18 cellular contexts compared by ENCODE assay signal in the genomic region with DNA sequence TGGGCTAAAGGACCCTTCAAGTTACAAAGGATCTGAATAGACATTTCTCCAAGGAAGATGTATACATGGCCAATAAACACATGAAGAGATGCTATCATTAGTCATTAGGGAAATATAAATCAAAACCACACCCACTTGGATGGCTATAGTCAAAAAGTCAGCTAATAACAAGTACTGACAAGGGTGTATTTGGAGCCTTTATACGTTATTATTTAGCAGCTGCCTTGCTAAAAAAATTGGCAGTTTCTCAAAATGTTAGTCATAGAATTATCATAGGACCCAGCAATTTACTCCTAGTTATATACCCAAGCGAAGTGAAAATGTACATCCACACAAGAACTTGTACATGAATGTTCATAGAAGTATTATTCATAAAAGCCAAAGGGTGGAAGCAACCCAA.
"Had no signal": no experiment of that assay in that cellular context is flagged by ENCODE, and none has a peak within 500 bp of the region (broad histone marks: within the 10 kb centered on the region; RNA-seq: fewer than 3 reads in every experiment).

No MANE protein-coding gene starts in this region.

- H3K27me3 ChIP-seq: ascending aorta, neural progenitor cell, suprapubic skin had no signal

- H3K4me1 ChIP-seq: ascending aorta, neural progenitor cell, parathyroid adenoma, suprapubic skin had no signal

- H3K36me3 ChIP-seq: ascending aorta, neural progenitor cell, suprapubic skin had no signal

- H3K27ac Mint-ChIP-seq: activated B cell treated with CpG ODN at 0.5 μM for 24 hours; activated CD4-positive, alpha-beta T cell treated with anti-CD3 and anti-CD28 coated beads, Interleukin-2, amount 10 ng/mL, durations not matched to agents 24 days and 14 days; activated T-helper 1 cell treated with anti-CD3 and anti-CD28 coated beads, Interleukin-12 subunit alpha, Interleukin-12 subunit beta, Interleukin-2, Interleukin-4 antibody, amounts not matched to agents 30 ng/mL and 10 ng/mL and 1 ng/mL, durations not matched to agents 14 hours and 24 hours and 36 hours; neural progenitor cell; type B pancreatic cell had no signal

- H3K27me3 Mint-ChIP-seq: activated B cell treated with CpG ODN at 0.5 μM for 24 hours; activated CD4-positive, alpha-beta T cell treated with anti-CD3 and anti-CD28 coated beads, Interleukin-2, amount 10 ng/mL, durations not matched to agents 24 days and 14 days; type B pancreatic cell had no signal

- H3K4me2 ChIP-seq: neural progenitor cell had no signal

- H3K36me3 Mint-ChIP-seq: neural progenitor cell, type B pancreatic cell had no signal

- H3K4me1 Mint-ChIP-seq: activated B cell treated with CpG ODN at 0.5 μM for 24 hours; activated CD4-positive, alpha-beta T cell treated with anti-CD3 and anti-CD28 coated beads, Interleukin-2, amount 10 ng/mL, durations not matched to agents 24 days and 14 days; neural progenitor cell had no signal

- ATAC-seq: stimulated activated naive CD8-positive, alpha-beta T cell treated with anti-CD3 and anti-CD28 coated beads, Interleukin-15, Interleukin-2, amounts not matched to agents 100 U/mL and 50 U/mL, for 24 hours had no signal

- H3K27ac ChIP-seq: ascending aorta, coronary artery, neural progenitor cell, parathyroid adenoma, suprapubic skin had no signal

- H3K4me3 Mint-ChIP-seq: activated B cell treated with CpG ODN at 0.5 μM for 24 hours; activated CD4-positive, alpha-beta T cell treated with anti-CD3 and anti-CD28 coated beads, Interleukin-2, amount 10 ng/mL, durations not matched to agents 24 days and 14 days; activated T-helper 1 cell treated with anti-CD3 and anti-CD28 coated beads, Interleukin-12 subunit alpha, Interleukin-12 subunit beta, Interleukin-2, Interleukin-4 antibody, amounts not matched to agents 30 ng/mL and 10 ng/mL and 1 ng/mL, durations not matched to agents 14 hours and 24 hours and 36 hours; neural progenitor cell; type B pancreatic cell had no signal

- H3K9me3 ChIP-seq: ascending aorta, suprapubic skin had no signal

- H3K4me3 ChIP-seq: ascending aorta, coronary artery, neural progenitor cell, suprapubic skin had no signal

- H3K79me2 ChIP-seq: parathyroid adenoma had no signal

- FAIRE-seq: TTC549 had no signal

- DNase-seq: activated B cell treated with CpG ODN at 0.5 μM for 24 hours; activated CD4-positive, alpha-beta T cell treated with anti-CD3 and anti-CD28 coated beads, Interleukin-2, amount 10 ng/mL, durations not matched to agents 24 days and 14 days; activated naive CD4-positive, alpha-beta T cell; caudate nucleus; effector CD8-positive, alpha-beta T cell; midbrain; stimulated activated CD4-positive, alpha-beta T cell treated with anti-CD3 and anti-CD28 coated beads, Interleukin-4, amount 100 ng/mL, for 1 hour; stimulated activated CD8-positive, alpha-beta memory T cell treated with anti-CD3 and anti-CD28 coated beads, Interleukin-4, amount 100 ng/mL, for 48 hours; stimulated activated naive CD8-positive, alpha-beta T cell treated with anti-CD3 and anti-CD28 coated beads, Interleukin-15, Interleukin-2, amounts not matched to agents 100 U/mL and 50 U/mL, for 24 hours; T-helper 2 cell had no signal

- H3K9me3 Mint-ChIP-seq: activated B cell treated with CpG ODN at 0.5 μM for 24 hours; activated CD4-positive, alpha-beta T cell treated with anti-CD3 and anti-CD28 coated beads, Interleukin-2, amount 10 ng/mL, durations not matched to agents 24 days and 14 days; activated T-helper 1 cell treated with anti-CD3 and anti-CD28 coated beads, Interleukin-12 subunit alpha, Interleukin-12 subunit beta, Interleukin-2, Interleukin-4 antibody, amounts not matched to agents 30 ng/mL and 10 ng/mL and 1 ng/mL, durations not matched to agents 14 hours and 24 hours and 36 hours had no signal

- H2AFZ ChIP-seq: neural progenitor cell, parathyroid adenoma had no signal
